In genomic region chr19:51478381-51479285, GRCh38 we compare ENCODE assay signal across 20 cellular contexts. TPM values are rescaled to one million over a fixed set of nuclear protein-coding genes. Genes with fewer than 3 reads are reported as not detected.
DNase-seq lines count a peak whose midpoint lies in the region; ATAC-seq and TF ChIP-seq lines count a peak whose summit lies in the region.
"Had no signal": no experiment of that assay in that cellular context is flagged by ENCODE, and none has a peak within 500 bp of the region (broad histone marks: within the 10 kb centered on the region; RNA-seq: fewer than 3 reads in every experiment).

Gene CEACAM18 (plus strand): TSS chr19:51478539.

- H3K4me1 ChIP-seq in Caco-2 (peaks cover 22% of the 10 kb centered on the region), mucosa of descending colon (ENCODE audit: low read depth) (no peaks in the 10 kb centered on the region)

- BruUV-seq in Caco-2 (replicated peaks; lab: Mats Ljungman, UMichigan), result no TSS peak

- no peak within 1 kb of the TSS for H3K4me3 Mint-ChIP-seq in activated T-cell treated with anti-CD3 and anti-CD28 coated beads, Interleukin-2, amount 50 U/mL, for 24 hours
- no peak within 1 kb of the TSS for H3K4me3 Mint-ChIP-seq in activated T-cell treated with anti-CD3 and anti-CD28 coated beads, Interleukin-2, amount 50 U/mL, for 4 hours
- peak within 1 kb of the TSS; percentile 49 for H3K4me3 Mint-ChIP-seq in Caco-2 (ENCODE audit: unreplicated experiment)
- no peak within 1 kb of the TSS for H3K4me3 Mint-ChIP-seq in activated T-helper 1 cell treated with anti-CD3 and anti-CD28 coated beads, Interleukin-12 subunit alpha, Interleukin-12 subunit beta, Interleukin-2, Interleukin-4 antibody, amounts not matched to agents 30 ng/mL and 10 ng/mL and 1 ng/mL, durations not matched to agents 14 hours and 24 hours and 36 hours
- H3K4me3 Mint-ChIP-seq: B cell, CD14-positive monocyte had no signal

- no peak for TF ChIP-seq CTCF in Caco-2 (IDR thresholded peaks at IDR 0.05; ENCODE audit: insufficient read depth in 1 of 2, low read depth in 1 of 2, low read length in 1 of 2, severe bottlenecking in 1 of 2, unreplicated experiment in 1 of 2)
- no peak for TF ChIP-seq CTCF in mucosa of descending colon (IDR thresholded peaks at IDR 0.05)

- H3K9me3 Mint-ChIP-seq in activated T-cell treated with anti-CD3 and anti-CD28 coated beads, Interleukin-2, amount 50 U/mL, for 24 hours, result peaks cover 6% of the 10 kb centered on the region
- H3K9me3 Mint-ChIP-seq in activated T-cell treated with anti-CD3 and anti-CD28 coated beads, Interleukin-2, amount 50 U/mL, for 4 hours, result peaks cover 3% of the 10 kb centered on the region
- H3K9me3 Mint-ChIP-seq in Caco-2 (ENCODE audit: unreplicated experiment), result peaks cover 10% of the 10 kb centered on the region
- peaks cover 4% of the 10 kb centered on the region for H3K9me3 Mint-ChIP-seq in activated T-helper 1 cell treated with anti-CD3 and anti-CD28 coated beads, Interleukin-12 subunit alpha, Interleukin-12 subunit beta, Interleukin-2, Interleukin-4 antibody, amounts not matched to agents 30 ng/mL and 10 ng/mL and 1 ng/mL, durations not matched to agents 14 hours and 24 hours and 36 hours

- H3K36me3 ChIP-seq in Caco-2 (ENCODE audit: control insufficient read depth, insufficient read depth, low read length) (no peaks in the 10 kb centered on the region), mucosa of descending colon (ENCODE audit: low read depth) (no peaks in the 10 kb centered on the region)

- no peaks in the 10 kb centered on the region for H3K27me3 ChIP-seq in Caco-2 (replicated peaks; ENCODE audit: control insufficient read depth, insufficient read depth, low read length)

- H3K9me3 ChIP-seq in Caco-2 (0 out of 2 replicates have a peak, but pooled peaks cover 3% of the 10 kb centered on the region), mucosa of descending colon (no peaks in the 10 kb centered on the region)

- no peaks in the 10 kb centered on the region for H3K36me3 Mint-ChIP-seq in activated T-cell treated with anti-CD3 and anti-CD28 coated beads, Interleukin-2, amount 50 U/mL, for 24 hours (ENCODE audit: low read depth)
- no peaks in the 10 kb centered on the region for H3K36me3 Mint-ChIP-seq in activated T-cell treated with anti-CD3 and anti-CD28 coated beads, Interleukin-2, amount 50 U/mL, for 4 hours (ENCODE audit: insufficient read depth)
- peaks cover 5% of the 10 kb centered on the region for H3K36me3 Mint-ChIP-seq in Caco-2 (ENCODE audit: insufficient read depth, unreplicated experiment)
- H3K36me3 Mint-ChIP-seq in activated T-helper 1 cell treated with anti-CD3 and anti-CD28 coated beads, Interleukin-12 subunit alpha, Interleukin-12 subunit beta, Interleukin-2, Interleukin-4 antibody, amounts not matched to agents 30 ng/mL and 10 ng/mL and 1 ng/mL, durations not matched to agents 14 hours and 24 hours and 36 hours (ENCODE audit: low read depth), result peaks cover 2% of the 10 kb centered on the region

- H3K27ac Mint-ChIP-seq in activated T-cell treated with anti-CD3 and anti-CD28 coated beads, Interleukin-2, amount 50 U/mL, for 24 hours, result peak within 1 kb of the TSS; percentile 70
- no peak within 1 kb of the TSS for H3K27ac Mint-ChIP-seq in Caco-2 (ENCODE audit: unreplicated experiment)
- peak within 1 kb of the TSS; percentile 15 for H3K27ac Mint-ChIP-seq in activated T-helper 1 cell treated with anti-CD3 and anti-CD28 coated beads, Interleukin-12 subunit alpha, Interleukin-12 subunit beta, Interleukin-2, Interleukin-4 antibody, amounts not matched to agents 30 ng/mL and 10 ng/mL and 1 ng/mL, durations not matched to agents 14 hours and 24 hours and 36 hours
- H3K27ac Mint-ChIP-seq: B cell had no signal

- ATAC-seq in activated T-cell treated with anti-CD3 and anti-CD28 coated beads, Interleukin-2, amount 50 U/mL, for 4 hours, result no peak
- ATAC-seq in mucosa of descending colon (peak; percentile 87), GM19023 (IDR thresholded peaks at IDR 0.05; ENCODE audit: unreplicated experiment) (no peak)
- ATAC-seq: A549, HCT116 had no signal

- H3K4me1 Mint-ChIP-seq in activated T-cell treated with anti-CD3 and anti-CD28 coated beads, Interleukin-2, amount 50 U/mL, for 24 hours (ENCODE audit: low read depth), result peaks cover 48% of the 10 kb centered on the region
- H3K4me1 Mint-ChIP-seq in activated T-cell treated with anti-CD3 and anti-CD28 coated beads, Interleukin-2, amount 50 U/mL, for 4 hours (ENCODE audit: low read depth), result peaks cover 18% of the 10 kb centered on the region
- H3K4me1 Mint-ChIP-seq in Caco-2 (ENCODE audit: low read depth, unreplicated experiment), result peaks cover 24% of the 10 kb centered on the region
- H3K4me1 Mint-ChIP-seq in activated T-helper 1 cell treated with anti-CD3 and anti-CD28 coated beads, Interleukin-12 subunit alpha, Interleukin-12 subunit beta, Interleukin-2, Interleukin-4 antibody, amounts not matched to agents 30 ng/mL and 10 ng/mL and 1 ng/mL, durations not matched to agents 14 hours and 24 hours and 36 hours (ENCODE audit: low read depth), result peaks cover 30% of the 10 kb centered on the region
- H3K4me1 Mint-ChIP-seq: B cell, CD14-positive monocyte had no signal

- peaks cover 19% of the 10 kb centered on the region for H3K27me3 Mint-ChIP-seq in activated T-cell treated with anti-CD3 and anti-CD28 coated beads, Interleukin-2, amount 50 U/mL, for 24 hours
- peaks cover 14% of the 10 kb centered on the region for H3K27me3 Mint-ChIP-seq in activated T-cell treated with anti-CD3 and anti-CD28 coated beads, Interleukin-2, amount 50 U/mL, for 4 hours (ENCODE audit: low read depth)
- no peaks in the 10 kb centered on the region for H3K27me3 Mint-ChIP-seq in Caco-2 (ENCODE audit: insufficient read depth, unreplicated experiment)
- H3K27me3 Mint-ChIP-seq in activated T-helper 1 cell treated with anti-CD3 and anti-CD28 coated beads, Interleukin-12 subunit alpha, Interleukin-12 subunit beta, Interleukin-2, Interleukin-4 antibody, amounts not matched to agents 30 ng/mL and 10 ng/mL and 1 ng/mL, durations not matched to agents 14 hours and 24 hours and 36 hours (ENCODE audit: insufficient read depth), result peaks cover 13% of the 10 kb centered on the region

- POLR2A ChIA-PET in Caco-2 (lab: Charles Lee), result no interaction called here

- DNase-seq in activated T-cell treated with anti-CD3 and anti-CD28 coated beads, Interleukin-2, amount 50 U/mL, for 24 hours, result no peak
- DNase-seq in activated T-cell treated with anti-CD3 and anti-CD28 coated beads, Interleukin-2, amount 50 U/mL, for 4 hours, result no peak
- peak in 1 of 2 experiments; percentile 76 for DNase-seq in Caco-2
- DNase-seq in activated T-helper 1 cell treated with anti-CD3 and anti-CD28 coated beads, Interleukin-12 subunit alpha, Interleukin-12 subunit beta, Interleukin-2, Interleukin-4 antibody, amounts not matched to agents 30 ng/mL and 10 ng/mL and 1 ng/mL, durations not matched to agents 14 hours and 24 hours and 36 hours (ENCODE audit: low spot score), result no peak
- no peak for DNase-seq in mucosa of descending colon
- no peak for DNase-seq in GF-D8 (lab: John Stamatoyannopoulos, UW)
- DNase-seq: EL, Karpas-422, NCI-H1694, NCI-H2081, NCI-H2171, NCI-H526 had no signal

- CTCF ChIA-PET in Caco-2 (lab: Charles Lee), result no interaction called here

- intact Hi-C loops in Caco-2 (cut with micrococcal nuclease; ENCODE audit: unreplicated experiment) (no loop called here), mucosa of descending colon (cut with DNase I, micrococcal nuclease) (loop anchor here in 1 of 2 donors (5.0 kb wide), 1 partner anchor 179 kb away; no protein-coding TSS in a partner anchor)
- intact Hi-C loops in activated T-helper 1 cell treated with anti-CD3 and anti-CD28 coated beads, Interleukin-12 subunit alpha, Interleukin-12 subunit beta, Interleukin-2, Interleukin-4 antibody, amounts not matched to agents 30 ng/mL and 10 ng/mL and 1 ng/mL, durations not matched to agents 14 hours and 24 hours and 36 hours (cut with micrococcal nuclease), result loop anchor here (1.0 kb wide), 2 partner anchors 11 to 36 kb away; no protein-coding TSS in a partner anchor

- H3K4me3 ChIP-seq in Caco-2 (ENCODE audit: low read depth, low read length), result peak within 1 kb of the TSS; percentile 17; the same call in 1 of the 2 replicates
- no peak within 1 kb of the TSS for H3K4me3 ChIP-seq in mucosa of descending colon
- H3K4me3 ChIP-seq: A549 had no signal

RNA-seq across cellular contexts. Expression of gene CEACAM18, which starts in this region (rescaled TPM):
- not detected for total RNA-seq in activated T-cell treated with anti-CD3 and anti-CD28 coated beads, Interleukin-2, amount 50 U/mL, for 4 hours
- total RNA-seq in Caco-2 (2022) (0.79 TPM in 1 of 2 replicates, not detected in the other), mucosa of descending colon (under 1 TPM in 1 of 3 donors, not detected in 2; 0.58 TPM)
- not detected in 2 replicates for total RNA-seq in activated T-helper 1 cell treated with anti-CD3 and anti-CD28 coated beads, Interleukin-12 subunit alpha, Interleukin-12 subunit beta, Interleukin-2, Interleukin-4 antibody, amounts not matched to agents 30 ng/mL and 10 ng/mL and 1 ng/mL, durations not matched to agents 14 hours and 24 hours and 36 hours
- total RNA-seq: B cell, H1, MCF 10A, OCI-LY7 had no signal

Comparison
In these comparisons a context has a peak if more than half of its experiments do, and no peak if none do; other contexts are left out.
1. Peak in ATAC-seq in mucosa of descending colon; RNA of the gene not detected or under 1 TPM.